Comparison of ENCODE assay signal across 14 cellular contexts in the genomic region with DNA sequence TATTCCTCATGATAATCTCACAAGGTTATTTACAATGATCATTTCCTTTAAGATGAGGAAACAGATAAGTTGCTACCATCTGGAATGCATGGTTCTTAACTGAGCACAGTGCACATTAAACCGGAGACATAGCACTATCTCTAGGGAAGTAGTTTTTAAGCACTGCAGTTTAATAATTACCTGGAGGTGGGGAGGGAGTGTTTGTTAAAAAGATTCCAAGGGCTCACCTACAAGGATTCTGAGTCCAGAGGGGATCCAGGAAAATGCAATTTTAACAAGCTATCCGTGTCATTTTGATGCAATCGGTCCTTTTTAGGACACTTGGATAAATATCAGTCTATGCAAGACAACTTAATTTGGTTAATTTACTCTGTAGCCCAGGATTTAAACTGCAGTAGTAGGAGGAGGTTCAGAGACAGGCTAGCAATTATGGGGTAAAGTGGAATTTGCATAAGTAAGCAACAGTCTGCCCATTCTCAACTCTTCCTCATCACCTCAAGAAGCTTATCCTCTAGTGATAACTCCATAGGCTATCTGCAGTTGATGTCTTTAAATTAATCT.
"Had no signal": no experiment of that assay in that cellular context is flagged by ENCODE, and none has a peak within 500 bp of the region (broad histone marks: within the 10 kb centered on the region; RNA-seq: fewer than 3 reads in every experiment).

No MANE protein-coding gene starts in this region.

- H3K4me3 ChIP-seq: adrenal gland, lung, mucosa of descending colon, testis had no signal

- H3K27ac ChIP-seq: adrenal gland, testis had no signal

- DNase-seq: activated naive CD4-positive, alpha-beta T cell treated with anti-CD3 and anti-CD28 coated beads, Interleukin-2, amount 50 U/mL, for 16 hours; activated T-cell treated with anti-CD3 and anti-CD28 coated beads, Interleukin-2, amount 50 U/mL, for 1 hour; adrenal gland; central memory CD4-positive, alpha-beta T cell; effector memory CD4-positive, alpha-beta T cell; mucosa of descending colon; naive thymus-derived CD8-positive, alpha-beta T cell; occipital lobe; stimulated activated CD4-positive, alpha-beta T cell treated with anti-CD3 and anti-CD28 coated beads, Interleukin-4, amount 100 ng/mL, for 4 hours; stimulated activated naive CD8-positive, alpha-beta T cell treated with anti-CD3 and anti-CD28 coated beads, Interleukin-15, amount 100 ng/mL, for 72 hours; T-helper 17 cell; testis had no signal

- H3K9me3 Mint-ChIP-seq: naive thymus-derived CD8-positive, alpha-beta T cell; stimulated activated naive CD8-positive, alpha-beta T cell treated with anti-CD3 and anti-CD28 coated beads, Interleukin-15, amount 100 ng/mL, for 72 hours had no signal

- H3K27ac Mint-ChIP-seq: naive thymus-derived CD8-positive, alpha-beta T cell; stimulated activated naive CD8-positive, alpha-beta T cell treated with anti-CD3 and anti-CD28 coated beads, Interleukin-15, amount 100 ng/mL, for 72 hours; T-helper 17 cell had no signal

- H3K4me3 Mint-ChIP-seq: naive thymus-derived CD8-positive, alpha-beta T cell; stimulated activated naive CD8-positive, alpha-beta T cell treated with anti-CD3 and anti-CD28 coated beads, Interleukin-15, amount 100 ng/mL, for 72 hours; T-helper 17 cell had no signal

- H3K27me3 ChIP-seq: adrenal gland, testis had no signal

- H3K9me3 ChIP-seq: adrenal gland, mucosa of descending colon, testis had no signal

- H3K36me3 ChIP-seq: adrenal gland had no signal

- H3K36me3 Mint-ChIP-seq: naive thymus-derived CD8-positive, alpha-beta T cell had no signal

- FAIRE-seq: TTC549 had no signal

- H3K4me1 ChIP-seq: testis had no signal
